In genomic region chr9:76090909-76091308, GRCh38 we compare ENCODE assay signal across 30 cellular contexts.
"Had no signal": no experiment of that assay in that cellular context is flagged by ENCODE, and none has a peak within 500 bp of the region (broad histone marks: within the 10 kb centered on the region; RNA-seq: fewer than 3 reads in every experiment).

No MANE protein-coding gene starts in this region.

- H3K9me3 ChIP-seq: ascending aorta had no signal

- ATAC-seq: activated CD8-positive, alpha-beta T cell treated with anti-CD3 and anti-CD28 coated beads for 36 hours; activated T-cell treated with anti-CD3 and anti-CD28 coated beads, Interleukin-2, amount 50 U/mL, for 72 hours; activated T-helper 17 cell treated with anti-CD3 and anti-CD28 coated beads, Interleukin-2, amount 50 U/mL, for 72 hours; K562 had no signal

- H3K4me3 ChIP-seq: ascending aorta, K562, PC-9, SK-N-MC had no signal

- H3K4me1 Mint-ChIP-seq: activated CD4-positive, alpha-beta T cell treated with anti-CD3 and anti-CD28 coated beads, Interleukin-2, amount 10 ng/mL, durations not matched to agents 24 days and 14 days; activated naive CD8-positive, alpha-beta T cell treated with anti-CD3 and anti-CD28 coated beads, Interleukin-2, amount 10 ng/mL, durations not matched to agents 7 days and 5 days; activated T-helper 17 cell treated with anti-CD3 and anti-CD28 coated beads, Interleukin-2, amount 50 U/mL, for 72 hours had no signal

- H3K9me3 Mint-ChIP-seq: activated CD4-positive, alpha-beta T cell treated with anti-CD3 and anti-CD28 coated beads, Interleukin-2, amount 10 ng/mL, durations not matched to agents 24 days and 14 days; activated CD8-positive, alpha-beta T cell treated with anti-CD3 and anti-CD28 coated beads for 36 hours; activated naive CD4-positive, alpha-beta T cell treated with anti-CD3 and anti-CD28 coated beads, Interleukin-2, amount 50 U/mL, for 24 hours; activated naive CD8-positive, alpha-beta T cell treated with anti-CD3 and anti-CD28 coated beads, Interleukin-2, amount 10 ng/mL, durations not matched to agents 7 days and 5 days; activated T-cell treated with anti-CD3 and anti-CD28 coated beads, Interleukin-2, amount 50 U/mL, for 72 hours; activated T-helper 17 cell treated with anti-CD3 and anti-CD28 coated beads, Interleukin-2, amount 50 U/mL, for 72 hours; brain had no signal

- H3K4me2 ChIP-seq: PC-9 had no signal

- H3K27ac Mint-ChIP-seq: activated CD4-positive, alpha-beta T cell treated with anti-CD3 and anti-CD28 coated beads, Interleukin-2, amount 10 ng/mL, durations not matched to agents 24 days and 14 days; activated CD8-positive, alpha-beta T cell treated with anti-CD3 and anti-CD28 coated beads for 36 hours; activated naive CD4-positive, alpha-beta T cell treated with anti-CD3 and anti-CD28 coated beads, Interleukin-2, amount 50 U/mL, for 24 hours; activated naive CD8-positive, alpha-beta T cell treated with anti-CD3 and anti-CD28 coated beads, Interleukin-2, amount 10 ng/mL, durations not matched to agents 7 days and 5 days; activated T-cell treated with anti-CD3 and anti-CD28 coated beads, Interleukin-2, amount 50 U/mL, for 72 hours; activated T-helper 17 cell treated with anti-CD3 and anti-CD28 coated beads, Interleukin-2, amount 50 U/mL, for 72 hours; brain had no signal

- H3K4me1 ChIP-seq: ascending aorta had no signal

- H3K36me3 ChIP-seq: WERI-Rb-1 had no signal

- H3K27me3 ChIP-seq: ascending aorta had no signal

- H2AFZ ChIP-seq: PC-9 had no signal

- DNase-seq: activated CD4-positive, alpha-beta T cell treated with anti-CD3 and anti-CD28 coated beads, Interleukin-2, amount 10 ng/mL, durations not matched to agents 24 days and 14 days; activated CD4-positive, alpha-beta T cell treated with anti-CD3 and anti-CD28 coated beads, Interleukin-2, amount 50 U/mL, for 4 hours; activated CD8-positive, alpha-beta T cell treated with anti-CD3 and anti-CD28 coated beads for 36 hours; activated gamma-delta T cell; activated naive CD4-positive, alpha-beta T cell treated with Interleukin-2 at 50 U/mL for 16 hours; activated naive CD8-positive, alpha-beta T cell treated with anti-CD3 and anti-CD28 coated beads, Interleukin-2, amount 10 ng/mL, durations not matched to agents 7 days and 5 days; activated T-cell treated with anti-CD3 and anti-CD28 coated beads, Interleukin-2, amount 50 U/mL, for 1 hour; activated T-cell treated with anti-CD3 and anti-CD28 coated beads, Interleukin-2, amount 50 U/mL, for 72 hours; amygdala; caudate nucleus; NCI-H1092 treated with DMSO at 0.1 percent for 48 hours; NCI-H1417; NCI-H187; NCI-H2029 treated with DMSO at 0.1 percent for 48 hours; NCI-H2107; NCI-H2171; NCI-H510A; NCI-H526; NCI-H748 treated with DMSO at 0.1 percent for 48 hours; NK-92 treated with Interleukin-12 subunit alpha and Interleukin-12 subunit beta, amount 100 ng/mL, for 24 hours; PC-9; Right ventricle myocardium superior; T1000; WERI-Rb-1 had no signal

- H3K27me3 Mint-ChIP-seq: activated CD4-positive, alpha-beta T cell treated with anti-CD3 and anti-CD28 coated beads, Interleukin-2, amount 10 ng/mL, durations not matched to agents 24 days and 14 days; activated CD8-positive, alpha-beta T cell treated with anti-CD3 and anti-CD28 coated beads for 36 hours; activated naive CD4-positive, alpha-beta T cell treated with anti-CD3 and anti-CD28 coated beads, Interleukin-2, amount 50 U/mL, for 24 hours; activated naive CD8-positive, alpha-beta T cell treated with anti-CD3 and anti-CD28 coated beads, Interleukin-2, amount 10 ng/mL, durations not matched to agents 7 days and 5 days; activated T-helper 17 cell treated with anti-CD3 and anti-CD28 coated beads, Interleukin-2, amount 50 U/mL, for 72 hours had no signal

- H3K4me3 Mint-ChIP-seq: activated CD4-positive, alpha-beta T cell treated with anti-CD3 and anti-CD28 coated beads, Interleukin-2, amount 10 ng/mL, durations not matched to agents 24 days and 14 days; activated CD8-positive, alpha-beta T cell treated with anti-CD3 and anti-CD28 coated beads for 36 hours; activated naive CD4-positive, alpha-beta T cell treated with anti-CD3 and anti-CD28 coated beads, Interleukin-2, amount 50 U/mL, for 24 hours; activated naive CD8-positive, alpha-beta T cell treated with anti-CD3 and anti-CD28 coated beads, Interleukin-2, amount 10 ng/mL, durations not matched to agents 7 days and 5 days; activated T-cell treated with anti-CD3 and anti-CD28 coated beads, Interleukin-2, amount 50 U/mL, for 72 hours; activated T-helper 17 cell treated with anti-CD3 and anti-CD28 coated beads, Interleukin-2, amount 50 U/mL, for 72 hours; brain had no signal

- H3K27ac ChIP-seq: ascending aorta, PC-9, SK-N-MC, WERI-Rb-1 had no signal
